ENCODE assay signal across 10 cellular contexts in genomic region chr1:167165948-167166702, GRCh38. TPM values are rescaled to one million over a fixed set of nuclear protein-coding genes. Genes with fewer than 3 reads are reported as not detected.
A peak's percentile ranks its signal among the peaks of the same experiment; 100 is the strongest.
DNase-seq lines count a peak whose midpoint lies in the region; ATAC-seq lines count a peak whose summit lies in the region.
"Had no signal": no experiment of that assay in that cellular context is flagged by ENCODE, and none has a peak within 500 bp of the region (broad histone marks: within the 10 kb centered on the region; RNA-seq: fewer than 3 reads in every experiment).

No MANE protein-coding gene starts in this region.

- H3K9me3 Mint-ChIP-seq in stimulated activated effector memory CD8-positive, alpha-beta T cell treated with anti-CD3 and anti-CD28 coated beads, Interleukin-12 subunit alpha, Interleukin-12 subunit beta, amount 100 ng/mL, for 72 hours, result no peaks in the 10 kb centered on the region
- H3K9me3 Mint-ChIP-seq: T-helper 1 cell treated with Interleukin-12 subunit alpha and Interleukin-12 subunit beta and Interleukin-4 antibody, amounts not matched to agents 30 μg/mL and 1 μg/mL, for 36 hours had no signal

- ATAC-seq in stimulated activated effector memory CD8-positive, alpha-beta T cell treated with anti-CD3 and anti-CD28 coated beads, Interleukin-12 subunit alpha, Interleukin-12 subunit beta, amount 100 ng/mL, for 72 hours, result no peak

- peak; percentile 68 to 73 for DNase-seq in HAP-1 (ENCODE audit: low spot score in 2 of 2)
- DNase-seq in NCI-H69 (lab: John Stamatoyannopoulos, UW), result peak; percentile 75
- DNase-seq in iPS DF 4.7 (ENCODE audit: extremely low read depth, low spot score), result peak; percentile 78
- DNase-seq in renal cortical epithelial cell (ENCODE audit: low read depth), result peak; percentile 35
- DNase-seq in stimulated activated effector memory CD8-positive, alpha-beta T cell treated with anti-CD3 and anti-CD28 coated beads, Interleukin-12 subunit alpha, Interleukin-12 subunit beta, amount 100 ng/mL, for 72 hours (ENCODE audit: low spot score in 2 of 2), result no peak
- DNase-seq in activated T-cell treated with anti-CD3 and anti-CD28 coated beads, Interleukin-2, amount 50 U/mL, for 48 hours, result no peak
- DNase-seq in stimulated activated CD4-positive, alpha-beta T cell treated with anti-CD3 and anti-CD28 coated beads, Interleukin-2, amount 100 ng/mL, for 24 hours, result no peak
- DNase-seq: stimulated activated CD8-positive, alpha-beta memory T cell treated with anti-CD3 and anti-CD28 coated beads, Interleukin-4, amount 100 ng/mL, for 48 hours had no signal

- H3K4me3 ChIP-seq in HAP-1, result no peak overlapping the region
- H3K4me3 ChIP-seq: ascending aorta had no signal

- H3K9me3 ChIP-seq in HAP-1, result no peaks in the 10 kb centered on the region
- H3K9me3 ChIP-seq: ascending aorta had no signal

- H3K36me3 ChIP-seq in HAP-1 (replicated peaks), result no peaks in the 10 kb centered on the region
- H3K36me3 ChIP-seq: ascending aorta had no signal

- no peak overlapping the region for H3K27ac Mint-ChIP-seq in stimulated activated effector memory CD8-positive, alpha-beta T cell treated with anti-CD3 and anti-CD28 coated beads, Interleukin-12 subunit alpha, Interleukin-12 subunit beta, amount 100 ng/mL, for 72 hours
- H3K27ac Mint-ChIP-seq: T-helper 1 cell treated with Interleukin-12 subunit alpha and Interleukin-12 subunit beta and Interleukin-4 antibody, amounts not matched to agents 30 μg/mL and 1 μg/mL, for 36 hours had no signal

- H3K4me1 Mint-ChIP-seq in stimulated activated effector memory CD8-positive, alpha-beta T cell treated with anti-CD3 and anti-CD28 coated beads, Interleukin-12 subunit alpha, Interleukin-12 subunit beta, amount 100 ng/mL, for 72 hours, result no peaks in the 10 kb centered on the region

- in situ Hi-C loops in HAP-1 (cut with MboI; ENCODE audit: low sequenced_read_pairs), result no loop called here

- H3K36me3 Mint-ChIP-seq in stimulated activated effector memory CD8-positive, alpha-beta T cell treated with anti-CD3 and anti-CD28 coated beads, Interleukin-12 subunit alpha, Interleukin-12 subunit beta, amount 100 ng/mL, for 72 hours, result no peaks in the 10 kb centered on the region

- H3K4me1 ChIP-seq in HAP-1, result peaks cover 12% of the 10 kb centered on the region
- H3K4me1 ChIP-seq: ascending aorta had no signal

- H3K27me3 ChIP-seq in HAP-1 (ENCODE audit: low read depth), result 0 out of 2 replicates have a peak, but pooled peaks cover 3% of the 10 kb centered on the region
- H3K27me3 ChIP-seq: ascending aorta had no signal

- H3K4me3 Mint-ChIP-seq in stimulated activated effector memory CD8-positive, alpha-beta T cell treated with anti-CD3 and anti-CD28 coated beads, Interleukin-12 subunit alpha, Interleukin-12 subunit beta, amount 100 ng/mL, for 72 hours, result no peak overlapping the region
- H3K4me3 Mint-ChIP-seq: T-helper 1 cell treated with Interleukin-12 subunit alpha and Interleukin-12 subunit beta and Interleukin-4 antibody, amounts not matched to agents 30 μg/mL and 1 μg/mL, for 36 hours had no signal

RNA-seq across cellular contexts. Expression of gene POU2F1, which starts 54.6 kb away (rescaled TPM):
- 8.9 and 14.6 TPM in 2 replicates for total RNA-seq in renal cortical epithelial cell

Comparison
In these comparisons a context has a peak if more than half of its experiments do, and no peak if none do; other contexts are left out.
1. DNase-seq: peak in HAP-1 (2 of 2), NCI-H69 (single experiment), iPS DF 4.7 (single experiment) and renal cortical epithelial cell (single experiment); none in stimulated activated effector memory CD8-positive, alpha-beta T cell treated with anti-CD3 and anti-CD28 coated beads, Interleukin-12 subunit alpha, Interleukin-12 subunit beta, amount 100 ng/mL, for 72 hours (0 of 2), activated T-cell treated with anti-CD3 and anti-CD28 coated beads, Interleukin-2, amount 50 U/mL, for 48 hours (0 of 2) and stimulated activated CD4-positive, alpha-beta T cell treated with anti-CD3 and anti-CD28 coated beads, Interleukin-2, amount 100 ng/mL, for 24 hours (0 of 2).